In the genomic region with DNA sequence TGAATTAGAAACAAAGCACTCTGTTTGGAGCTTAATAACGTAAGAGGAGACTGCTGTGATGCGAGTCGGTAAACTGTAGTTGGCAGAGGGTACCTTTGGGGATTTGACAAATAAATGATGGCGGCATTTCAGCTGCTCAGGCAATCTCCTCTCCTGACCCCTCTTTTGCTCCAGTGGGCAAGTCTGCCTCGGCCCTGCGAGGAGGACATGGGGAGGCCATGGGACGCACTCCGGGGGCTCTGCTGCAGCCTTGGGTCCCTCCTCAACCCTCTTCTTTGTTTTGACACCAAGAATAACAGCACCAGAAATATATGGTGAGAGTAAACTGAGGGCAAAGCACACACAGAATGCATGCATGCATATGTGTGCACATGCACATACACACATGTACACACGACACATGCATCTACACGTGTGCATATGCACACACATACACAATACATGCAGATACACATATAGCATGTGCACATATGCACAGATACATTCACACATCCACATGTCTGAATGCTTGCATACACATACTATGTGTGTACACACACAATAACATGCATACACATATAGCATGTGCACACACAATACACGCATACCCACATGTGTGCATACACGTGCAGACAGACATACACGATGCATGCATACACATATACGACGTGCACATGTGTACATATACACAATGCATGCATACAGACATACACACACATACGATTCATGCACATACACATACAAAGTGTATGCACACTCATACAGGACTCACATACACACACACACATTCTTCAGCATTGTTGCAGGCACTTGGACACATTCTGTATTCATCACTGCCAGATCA, we compare ENCODE assay signal across 16 cellular contexts. TPM values are rescaled to one million over a fixed set of nuclear protein-coding genes. Genes with fewer than 3 reads are reported as not detected.
"Had no signal": no experiment of that assay in that cellular context is flagged by ENCODE, and none has a peak within 500 bp of the region (broad histone marks: within the 10 kb centered on the region; RNA-seq: fewer than 3 reads in every experiment).

No MANE protein-coding gene starts in this region.

- ATAC-seq: activated CD8-positive, alpha-beta T cell treated with anti-CD3 and anti-CD28 coated beads, Interleukin-2, amount 10 ng/mL, durations not matched to agents 7 days and 5 days had no signal

- H3K4me1 ChIP-seq: gastrocnemius medialis, sigmoid colon, suprapubic skin had no signal

- H3K36me3 ChIP-seq: gastrocnemius medialis, sigmoid colon, suprapubic skin had no signal

- DNase-seq: activated CD4-positive, alpha-beta T cell treated with anti-CD3 and anti-CD28 coated beads for 4 hours; activated CD8-positive, alpha-beta memory T cell treated with anti-CD3 and anti-CD28 coated beads, Interleukin-2, amount 50 U/mL, for 48 hours; activated CD8-positive, alpha-beta T cell treated with anti-CD3 and anti-CD28 coated beads, Interleukin-2, amount 10 ng/mL, durations not matched to agents 7 days and 5 days; activated naive CD4-positive, alpha-beta T cell treated with anti-CD3 and anti-CD28 coated beads for 36 hours; caudate nucleus; effector CD8-positive, alpha-beta T cell; gastrocnemius medialis; sigmoid colon; stimulated activated CD4-positive, alpha-beta T cell treated with anti-CD3 and anti-CD28 coated beads, Interleukin-12 subunit alpha, Interleukin-12 subunit beta, amount 100 ng/mL, for 4 hours; stimulated activated naive CD4-positive, alpha-beta T cell treated with Interleukin-2 at 50 U/mL for 16 hours; T-helper 1 cell had no signal

- H3K9me3 ChIP-seq: gastrocnemius medialis had no signal

- FAIRE-seq: keratinocyte had no signal

- H3K27ac ChIP-seq: coronary artery, gastrocnemius medialis, sigmoid colon, suprapubic skin, VCaP had no signal

- H3K4me3 ChIP-seq: coronary artery, gastrocnemius medialis, sigmoid colon, suprapubic skin had no signal

RNA-seq across cellular contexts. Expression of a gene that starts 24.4 kb away (rescaled TPM):
- total RNA-seq: osteocyte had no signal
